In genomic region chr10:42753126-42753506, GRCh38 we compare ENCODE assay signal across 8 cellular contexts. TPM values are rescaled to one million over a fixed set of nuclear protein-coding genes. Genes with fewer than 3 reads are reported as not detected.
DNase-seq lines count a peak whose midpoint lies in the region; ATAC-seq and TF ChIP-seq lines count a peak whose summit lies in the region.

No MANE protein-coding gene starts in this region.

- ATAC-seq in GM19463 (IDR thresholded peaks at IDR 0.05; ENCODE audit: unreplicated experiment): peak; percentile 54
- peak; percentile 95 for ATAC-seq in mucosa of descending colon

- DNase-seq in AG09319 (ENCODE audit: extremely low read depth, low read depth) (peak; percentile 19), NCI-H2196 (lab: John Stamatoyannopoulos, UW; ENCODE audit: unreplicated experiment) (peak; percentile 56), epithelial cell of proximal tubule (ENCODE audit: low read depth) (no peak), mucosa of descending colon (peak; percentile 69 to 93 (median 91)), RPMI8226 (no peak)
- DNase-seq in activated CD8-positive, alpha-beta memory T cell treated with anti-CD3 and anti-CD28 coated beads, Interleukin-2, amount 50 U/mL, for 48 hours: peak; percentile 90
- DNase-seq in stimulated activated CD8-positive, alpha-beta memory T cell treated with anti-CD3 and anti-CD28 coated beads, Interleukin-15, amount 100 ng/mL, for 4 hours (ENCODE audit: low read depth in 2 of 2): peak; percentile 34 to 38

- H3K4me1 ChIP-seq in mucosa of descending colon (ENCODE audit: low read depth): peaks cover 17% of the 10 kb centered on the region

- intact Hi-C loops in mucosa of descending colon (cut with DNase I, micrococcal nuclease): no loop called here

- no peaks in the 10 kb centered on the region for H3K9me3 ChIP-seq in mucosa of descending colon

- peak overlapping the region; percentile 58 for H3K4me3 ChIP-seq in epithelial cell of proximal tubule (ENCODE audit: low read depth, low read length)
- no peak overlapping the region for H3K4me3 ChIP-seq in mucosa of descending colon

- peak; percentile 71 for TF ChIP-seq CTCF in AG09319 (IDR thresholded peaks at IDR 0.05; ENCODE audit: low read depth, low read length)
- TF ChIP-seq CTCF in epithelial cell of proximal tubule (conservative IDR thresholded peaks at IDR 0.05; ENCODE audit: low read depth, low read length): peak; percentile 87
- TF ChIP-seq CTCF in mucosa of descending colon (IDR thresholded peaks at IDR 0.05): peak; percentile 92

- H3K36me3 ChIP-seq in mucosa of descending colon (ENCODE audit: low read depth): no peaks in the 10 kb centered on the region

RNA-seq across cellular contexts. Expression of gene BMS1, which starts 29.5 kb away (rescaled TPM):
- total RNA-seq in epithelial cell of proximal tubule (17.4 and 21.1 TPM in 2 replicates), mucosa of descending colon (10 to 100 TPM; 11.0 to 14.5 (median 12.4) TPM)

Comparison
In these comparisons a context has a peak if more than half of its experiments do, and no peak if none do; other contexts are left out.
1. DNase-seq: peak in AG09319 (single experiment), NCI-H2196 (single experiment), activated CD8-positive, alpha-beta memory T cell treated with anti-CD3 and anti-CD28 coated beads, Interleukin-2, amount 50 U/mL, for 48 hours (single experiment), mucosa of descending colon (3 of 3) and stimulated activated CD8-positive, alpha-beta memory T cell treated with anti-CD3 and anti-CD28 coated beads, Interleukin-15, amount 100 ng/mL, for 4 hours (2 of 2); none in epithelial cell of proximal tubule (single experiment) and RPMI8226 (single experiment).
2. Peak in every context shown above with its lines, with median percentiles within 50 percentile points of each other: CTCF ChIP-seq.